ENCODE assay signal across 13 cellular contexts in the genomic region with DNA sequence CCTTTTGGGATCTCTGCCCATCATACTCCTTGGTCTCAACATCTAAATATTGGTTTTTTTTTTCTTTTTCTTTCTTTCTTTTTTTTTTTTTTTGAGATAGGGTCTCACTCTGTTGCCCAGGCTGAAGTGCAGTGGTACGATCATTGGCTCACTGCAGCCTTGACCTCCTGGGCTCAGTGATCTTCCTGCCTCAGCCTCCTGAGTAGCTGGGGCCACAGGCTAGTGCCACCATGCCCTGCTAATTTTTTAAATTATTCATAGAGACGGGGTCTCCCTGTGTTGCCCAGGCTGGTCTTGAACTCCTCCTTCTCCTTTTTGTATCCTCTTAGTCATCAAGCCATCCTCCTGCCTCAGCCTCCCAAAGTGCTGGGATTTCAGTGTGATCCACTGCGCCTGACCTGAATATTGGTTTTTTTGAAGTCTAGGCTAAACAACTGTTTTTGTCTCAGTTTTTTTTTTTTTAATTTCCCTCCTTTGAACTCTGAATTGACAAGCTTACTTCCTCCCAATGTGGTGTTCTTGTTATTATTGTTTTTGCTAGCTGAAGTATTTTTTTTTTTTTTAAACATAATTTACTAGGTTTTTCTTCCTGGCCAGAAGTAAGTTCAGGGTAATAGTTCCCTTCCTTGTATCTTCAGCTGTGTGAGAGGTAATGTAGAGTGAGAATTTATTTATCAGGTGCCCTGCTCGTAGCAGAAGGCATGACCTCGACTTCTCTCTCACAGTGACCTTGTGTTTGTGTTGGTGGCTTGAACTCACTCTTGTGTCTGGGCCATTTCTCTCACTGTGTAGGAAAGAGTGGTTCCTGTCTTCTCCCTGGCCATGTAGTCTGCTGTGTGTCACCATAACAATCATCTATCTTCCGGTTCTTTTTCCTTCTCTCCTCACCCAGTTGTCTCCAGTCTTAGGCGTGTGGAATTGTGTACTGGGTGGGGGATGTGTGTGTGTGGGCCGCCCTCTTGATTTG. TPM values are rescaled to one million over a fixed set of nuclear protein-coding genes. Genes with fewer than 3 reads are reported as not detected.
DNase-seq lines count a peak whose midpoint lies in the region; ATAC-seq and TF ChIP-seq lines count a peak whose summit lies in the region.
"Had no signal": no experiment of that assay in that cellular context is flagged by ENCODE, and none has a peak within 500 bp of the region (broad histone marks: within the 10 kb centered on the region; RNA-seq: fewer than 3 reads in every experiment).

No MANE protein-coding gene starts in this region.

- dilution Hi-C loops in mammary epithelial cell (cut with HindIII; ENCODE audit: low sequenced_read_pairs): no loop called here

- WGBS in mammary epithelial cell (ENCODE audit: low coverage, missing lambda C conversion rate): 93% methylated on average over 7 of the region's 8 CpGs

- H3K36me3 ChIP-seq in mammary epithelial cell (ENCODE audit: insufficient read depth, low read length): no peaks in the 10 kb centered on the region
- no peaks in the 10 kb centered on the region for H3K36me3 ChIP-seq in Caco-2 (ENCODE audit: control insufficient read depth, insufficient read depth, low read length)

- no peaks in the 10 kb centered on the region for H3K27me3 ChIP-seq in mammary epithelial cell (ENCODE audit: insufficient read depth, low read length)
- no peaks in the 10 kb centered on the region for H3K27me3 ChIP-seq in Caco-2 (replicated peaks; ENCODE audit: control insufficient read depth, insufficient read depth, low read length)

- BruUV-seq in MCF 10A (replicated peaks; lab: Mats Ljungman, UMichigan) (no TSS peak), mammary epithelial cell (replicated peaks; lab: Mats Ljungman, UMichigan) (no TSS peak), Caco-2 (replicated peaks; lab: Mats Ljungman, UMichigan) (no TSS peak)

- peaks cover 8% of the 10 kb centered on the region for H4K20me1 ChIP-seq in mammary epithelial cell (ENCODE audit: insufficient read depth, low read length)

- no peak overlapping the region for H3K9ac ChIP-seq in mammary epithelial cell (ENCODE audit: insufficient read depth, low read length)

- peaks cover 100% of the 10 kb centered on the region for H3K79me2 ChIP-seq in mammary epithelial cell (ENCODE audit: insufficient read depth, low read length)

- CTCF ChIA-PET in MCF 10A (lab: Yijun Ruan, JAX): interaction anchor here (0.6 to 11.8 kb wide), 17 partner anchors 10 to 288 kb away, joined by 3 to 158 read pairs (median 5); a partner anchor contains a TSS
- CTCF ChIA-PET in mammary epithelial cell (lab: Charles Lee; ENCODE audit: low non-redundant PET): no interaction called here
- CTCF ChIA-PET in Caco-2 (lab: Charles Lee): no interaction called here

- intact Hi-C loops in MCF 10A (cut with micrococcal nuclease) (no loop called here), mammary epithelial cell (cut with micrococcal nuclease) (no loop called here), Caco-2 (cut with micrococcal nuclease; ENCODE audit: unreplicated experiment) (no loop called here)

- no peak overlapping the region for H3K27ac ChIP-seq in mammary epithelial cell (ENCODE audit: insufficient read depth, low read depth, low read length)

- H3K9me3 ChIP-seq in mammary epithelial cell (replicated peaks; ENCODE audit: insufficient read depth, low read length) (no peaks in the 10 kb centered on the region), Caco-2 (no peaks in the 10 kb centered on the region)

- H3K4me3 Mint-ChIP-seq in MCF 10A (ENCODE audit: unreplicated experiment) (no peak overlapping the region), naive B cell (peak overlapping the region in 4 of 8 donors; percentile 12 to 87 (median 50)), Caco-2 (ENCODE audit: unreplicated experiment) (no peak overlapping the region)
- peak overlapping the region; percentile 69 for H3K4me3 Mint-ChIP-seq in activated naive CD8-positive, alpha-beta T cell treated with anti-CD3 and anti-CD28 coated beads, Interleukin-2, amount 10 ng/mL, durations not matched to agents 7 days and 5 days

- no peak overlapping the region for H3K4me2 ChIP-seq in mammary epithelial cell (ENCODE audit: insufficient read depth, low read depth, low read length)

- no peak for DNase-seq in MCF 10A (ENCODE audit: unreplicated experiment)
- no peak for DNase-seq in mammary epithelial cell
- peak; percentile 11 for DNase-seq in activated naive CD8-positive, alpha-beta T cell treated with anti-CD3 and anti-CD28 coated beads, Interleukin-2, amount 10 ng/mL, durations not matched to agents 7 days and 5 days
- DNase-seq in naive B cell: no peak
- DNase-seq in NCI-H526 (lab: John Stamatoyannopoulos, UW): no peak
- no peak for DNase-seq in Caco-2
- DNase-seq: activated CD4-positive, CD25-positive, alpha-beta regulatory T cell; NCI-H748 treated with DMSO at 0.1 percent for 48 hours; stimulated activated CD4-positive, alpha-beta T cell treated with anti-CD3 and anti-CD28 coated beads, Interleukin-4, amount 100 ng/mL, for 4 hours had no signal

- H3K9me3 Mint-ChIP-seq in MCF 10A (ENCODE audit: unreplicated experiment) (no peaks in the 10 kb centered on the region), naive B cell (no peaks in the 10 kb centered on the region), Caco-2 (ENCODE audit: unreplicated experiment) (no peaks in the 10 kb centered on the region)
- no peaks in the 10 kb centered on the region for H3K9me3 Mint-ChIP-seq in activated naive CD8-positive, alpha-beta T cell treated with anti-CD3 and anti-CD28 coated beads, Interleukin-2, amount 10 ng/mL, durations not matched to agents 7 days and 5 days

- POLR2A ChIA-PET in MCF 10A (lab: Yijun Ruan, JAX): interaction anchor here (0.6 to 8.0 kb wide), 9 partner anchors 7 to 304 kb away, joined by 3 to 52 read pairs (median 7); a partner anchor contains a TSS
- POLR2A ChIA-PET in activated naive CD8-positive, alpha-beta T cell treated with anti-CD3 and anti-CD28 coated beads, Interleukin-2, amount 10 ng/mL, durations not matched to agents 7 days and 5 days (lab: Charles Lee): interaction anchor here (1.0 kb wide), 1 partner anchor 206 kb away, joined by 8 read pairs; a partner anchor contains a TSS
- POLR2A ChIA-PET in Caco-2 (lab: Charles Lee): no interaction called here

- H3K36me3 Mint-ChIP-seq in MCF 10A (ENCODE audit: insufficient read depth, unreplicated experiment): peaks cover 11% of the 10 kb centered on the region
- H3K36me3 Mint-ChIP-seq in activated naive CD8-positive, alpha-beta T cell treated with anti-CD3 and anti-CD28 coated beads, Interleukin-2, amount 10 ng/mL, durations not matched to agents 7 days and 5 days: peaks cover 4% of the 10 kb centered on the region
- H3K36me3 Mint-ChIP-seq in naive B cell: no peaks in the 10 kb centered on the region
- no peaks in the 10 kb centered on the region for H3K36me3 Mint-ChIP-seq in Caco-2 (ENCODE audit: insufficient read depth, unreplicated experiment)

- H3K27ac Mint-ChIP-seq in MCF 10A (ENCODE audit: low read depth, unreplicated experiment): peak overlapping the region; percentile 9
- peak overlapping the region; percentile 84 for H3K27ac Mint-ChIP-seq in activated naive CD8-positive, alpha-beta T cell treated with anti-CD3 and anti-CD28 coated beads, Interleukin-2, amount 10 ng/mL, durations not matched to agents 7 days and 5 days
- peak overlapping the region; percentile 51 to 95 (median 82) for H3K27ac Mint-ChIP-seq in naive B cell
- H3K27ac Mint-ChIP-seq in Caco-2 (ENCODE audit: unreplicated experiment): no peak overlapping the region

- in situ Hi-C loops in mammary epithelial cell (cut with MboI; ENCODE audit: low sequenced_read_pairs in 2 of 2): no loop called here

- H3K27me3 Mint-ChIP-seq in MCF 10A (ENCODE audit: insufficient read depth, unreplicated experiment) (no peaks in the 10 kb centered on the region), naive B cell (no peaks in the 10 kb centered on the region), Caco-2 (ENCODE audit: insufficient read depth, unreplicated experiment) (no peaks in the 10 kb centered on the region)
- no peaks in the 10 kb centered on the region for H3K27me3 Mint-ChIP-seq in activated naive CD8-positive, alpha-beta T cell treated with anti-CD3 and anti-CD28 coated beads, Interleukin-2, amount 10 ng/mL, durations not matched to agents 7 days and 5 days

- peaks cover 50% of the 10 kb centered on the region for H3K4me1 Mint-ChIP-seq in MCF 10A (ENCODE audit: insufficient read depth, unreplicated experiment)
- peaks cover 64% of the 10 kb centered on the region for H3K4me1 Mint-ChIP-seq in activated naive CD8-positive, alpha-beta T cell treated with anti-CD3 and anti-CD28 coated beads, Interleukin-2, amount 10 ng/mL, durations not matched to agents 7 days and 5 days
- peaks cover 67 to 94% (median 84%) of the 10 kb centered on the region in 3 donors for H3K4me1 Mint-ChIP-seq in naive B cell
- peaks cover 35% of the 10 kb centered on the region for H3K4me1 Mint-ChIP-seq in Caco-2 (ENCODE audit: low read depth, unreplicated experiment)

- ATAC-seq in activated naive CD8-positive, alpha-beta T cell treated with anti-CD3 and anti-CD28 coated beads, Interleukin-2, amount 10 ng/mL, durations not matched to agents 7 days and 5 days (ENCODE audit: low read depth): peak; percentile 42
- ATAC-seq in naive B cell (ENCODE audit: low read depth in 2 of 2) (no peak), GM18867 (IDR thresholded peaks at IDR 0.05; ENCODE audit: unreplicated experiment) (no peak), GM21423 (IDR thresholded peaks at IDR 0.05; ENCODE audit: unreplicated experiment) (no peak)

- H3K4me1 ChIP-seq in mammary epithelial cell (ENCODE audit: insufficient read depth, low read length) (peaks cover 4% of the 10 kb centered on the region), Caco-2 (peaks cover 14% of the 10 kb centered on the region; the same call in 1 of the 2 replicates)

- no peak overlapping the region for H3K4me3 ChIP-seq in mammary epithelial cell (replicated peaks in 1 of 3; ENCODE audit: insufficient read depth in 1 of 3, low read depth in 2 of 3, low read length in 3 of 3)
- no peak overlapping the region for H3K4me3 ChIP-seq in Caco-2 (ENCODE audit: low read depth, low read length)

- TF ChIP-seq CTCF in MCF 10A (IDR thresholded peaks at IDR 0.05; ENCODE audit: unreplicated experiment) (no peak), mammary epithelial cell (conservative IDR thresholded peaks at IDR 0.05 in 1 of 2, IDR thresholded peaks at IDR 0.05 in 1 of 2; ENCODE audit: extremely low read depth in 1 of 2, insufficient read depth in 1 of 2, low read depth in 1 of 2, low read length in 2 of 2) (no peak), Caco-2 (IDR thresholded peaks at IDR 0.05; ENCODE audit: insufficient read depth in 1 of 2, low read depth in 1 of 2, low read length in 1 of 2, severe bottlenecking in 1 of 2, unreplicated experiment in 1 of 2) (no peak)

- H2AFZ ChIP-seq in mammary epithelial cell (ENCODE audit: low read depth, low read length): no peak overlapping the region

RNA-seq across cellular contexts. Expression of a gene that starts 31.1 kb away (rescaled TPM):
- total RNA-seq in MCF 10A (2022): 142 and 178 TPM in 2 replicates
- total RNA-seq in mammary epithelial cell: 10 to 100 TPM; 44.2 to 77.5 TPM
- polyA plus RNA-seq in mammary epithelial cell: 57.4 TPM
- polyA minus RNA-seq in mammary epithelial cell: 69.6 TPM
- 10 to 100 TPM; 72.6 to 74.9 TPM for total RNA-seq in activated naive CD8-positive, alpha-beta T cell treated with anti-CD3 and anti-CD28 coated beads, Interleukin-2, amount 10 ng/mL, durations not matched to agents 7 days and 5 days
- 1 to 10 TPM; 1.7 to 3.6 (median 2.8) TPM for polyA plus RNA-seq in naive B cell (ENCODE audit: low read depth in 6 of 6)
- 88.2 and 96.8 TPM in 2 replicates for total RNA-seq in Caco-2 (2022)

RNA-seq across cellular contexts. Expression of a gene that starts 54.7 kb away (rescaled TPM):
- total RNA-seq in MCF 10A (2022) (not detected in 2 replicates), mammary epithelial cell (not detected), Caco-2 (2022) (not detected in 2 replicates)
- polyA plus RNA-seq in mammary epithelial cell (not detected), naive B cell (ENCODE audit: low read depth in 6 of 6) (not detected)
- polyA minus RNA-seq in mammary epithelial cell: not detected
- total RNA-seq in activated naive CD8-positive, alpha-beta T cell treated with anti-CD3 and anti-CD28 coated beads, Interleukin-2, amount 10 ng/mL, durations not matched to agents 7 days and 5 days: not detected
- total RNA-seq: bronchial epithelial cell, glomerular endothelial cell had no signal

RNA-seq across cellular contexts. Expression of a gene that starts 56.5 kb away (rescaled TPM):
- not detected in 2 replicates for total RNA-seq in MCF 10A (2022)
- total RNA-seq in mammary epithelial cell: not detected
- polyA plus RNA-seq in mammary epithelial cell: not detected
- not detected for polyA minus RNA-seq in mammary epithelial cell
- under 1 TPM in 1 of 2 experiments, not detected in 1; 0.17 TPM for total RNA-seq in activated naive CD8-positive, alpha-beta T cell treated with anti-CD3 and anti-CD28 coated beads, Interleukin-2, amount 10 ng/mL, durations not matched to agents 7 days and 5 days
- polyA plus RNA-seq in naive B cell (ENCODE audit: low read depth in 6 of 6): under 1 TPM in 2 of 6 donors, not detected in 4; 0.17 to 0.31 TPM
- not detected in 2 replicates for total RNA-seq in Caco-2 (2022)
- total RNA-seq: bronchial epithelial cell, glomerular endothelial cell had no signal
